ENCODE assay signal across 8 cellular contexts in the genomic region with DNA sequence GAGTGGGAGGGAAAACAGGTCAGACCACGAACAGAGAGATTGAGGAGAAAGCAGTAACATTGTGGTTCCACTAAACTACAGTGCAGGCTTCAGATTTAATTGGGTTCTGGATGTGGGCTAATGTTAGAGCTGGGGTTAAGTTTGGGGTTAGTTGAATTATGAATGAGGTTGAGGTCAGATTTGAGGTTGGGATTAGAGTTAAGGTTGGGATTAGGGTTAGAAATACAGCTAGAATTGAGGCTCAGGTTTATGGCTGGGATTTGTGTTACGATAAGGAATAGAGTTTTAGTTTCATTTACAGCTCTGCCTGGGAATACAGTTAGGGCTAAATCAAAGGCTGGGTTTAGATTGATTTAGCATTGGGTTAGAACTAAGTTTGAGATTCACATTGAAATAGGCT. TPM values are rescaled to one million over a fixed set of nuclear protein-coding genes. Genes with fewer than 3 reads are reported as not detected.
"Had no signal": no experiment of that assay in that cellular context is flagged by ENCODE, and none has a peak within 500 bp of the region (broad histone marks: within the 10 kb centered on the region; RNA-seq: fewer than 3 reads in every experiment).

No MANE protein-coding gene starts in this region.

- H3K9me3 Mint-ChIP-seq: HFFc6 had no signal

- DNase-seq: GM23248, GOT3, H7, HFFc6, IMR-90 had no signal

- H3K36me3 ChIP-seq: HAP-1 had no signal

- H2AFZ ChIP-seq: GM23248 had no signal

- ATAC-seq: HCT116 had no signal

- H3K27ac ChIP-seq: GM23248 had no signal

- H3K9me3 ChIP-seq: HAP-1 had no signal

- H3K4me3 Mint-ChIP-seq: HFFc6 had no signal

- H3K9ac ChIP-seq: GM23248 had no signal

- H3K27ac Mint-ChIP-seq: HFFc6 had no signal

- H3K4me3 ChIP-seq: GM23248, HAP-1 had no signal

- H3K4me1 ChIP-seq: HAP-1 had no signal

RNA-seq across cellular contexts. Expression of a gene that starts 1.8 kb away (rescaled TPM):
- total RNA-seq: GM23248, H7, HFFc6, IMR-90 had no signal

RNA-seq across cellular contexts. Expression of a gene that starts 35.7 kb away (rescaled TPM):
- total RNA-seq: GM23248, HT-29 had no signal

RNA-seq across cellular contexts. Expression of a gene that starts 37.6 kb away (rescaled TPM):
- total RNA-seq: GM23248, H7, HT-29, IMR-90 had no signal
